ENCODE assay signal across 1 cellular context in the genomic region with DNA sequence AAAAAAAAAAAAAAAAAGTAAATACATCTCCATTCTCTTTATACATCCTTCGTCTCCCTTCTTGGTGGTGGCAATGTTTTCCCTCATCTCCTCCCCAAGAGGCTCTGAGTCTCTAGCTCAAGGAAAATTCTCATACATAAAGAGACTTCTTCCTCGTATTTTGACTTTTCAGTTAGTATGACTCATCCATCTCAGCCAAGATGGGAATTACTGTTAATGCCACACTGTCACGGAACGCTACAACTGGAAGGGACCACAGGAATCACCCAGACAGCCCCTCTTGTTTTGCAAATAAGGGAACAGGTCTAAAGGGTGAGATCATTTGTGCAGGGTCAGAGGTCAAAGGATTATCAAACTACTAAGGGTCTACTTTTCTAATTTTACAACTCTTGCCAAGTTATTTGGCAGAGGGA.
TF ChIP-seq lines count a peak whose summit lies in the region.

No MANE protein-coding gene starts in this region.

TF ChIP-seq in HepG2, 621 proteins besides CTCF, POLR2A, EP300 and RAD21 (continued from another document):
- TF ChIP-seq, protein P1, sequence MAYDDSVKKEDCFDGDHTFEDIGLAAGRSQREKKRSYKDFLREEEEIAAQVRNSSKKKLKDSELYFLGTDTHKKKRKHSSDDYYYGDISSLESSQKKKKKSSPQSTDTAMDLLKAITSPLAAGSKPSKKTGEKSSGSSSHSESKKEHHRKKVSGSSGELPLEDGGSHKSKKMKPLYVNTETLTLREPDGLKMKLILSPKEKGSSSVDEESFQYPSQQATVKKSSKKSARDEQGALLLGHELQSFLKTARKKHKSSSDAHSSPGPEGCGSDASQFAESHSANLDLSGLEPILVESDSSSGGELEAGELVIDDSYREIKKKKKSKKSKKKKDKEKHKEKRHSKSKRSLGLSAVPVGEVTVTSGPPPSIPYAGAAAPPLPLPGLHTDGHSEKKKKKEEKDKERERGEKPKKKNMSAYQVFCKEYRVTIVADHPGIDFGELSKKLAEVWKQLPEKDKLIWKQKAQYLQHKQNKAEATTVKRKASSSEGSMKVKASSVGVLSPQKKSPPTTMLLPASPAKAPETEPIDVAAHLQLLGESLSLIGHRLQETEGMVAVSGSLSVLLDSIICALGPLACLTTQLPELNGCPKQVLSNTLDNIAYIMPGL (CRISPR knock-in tag; IDR thresholded peaks at IDR 0.05; ENCODE audit: borderline replicate concordance in 1 of 2, low read depth in 1 of 2) = no peak
- TF ChIP-seq FIP1L1 (IDR thresholded peaks at IDR 0.05; ENCODE audit: borderline replicate concordance, insufficient read depth, low read depth, low read length) (no peak), RBM22 (optimal IDR thresholded peaks at IDR 0.05; ENCODE audit: low read length) (peak; percentile 92), NR2F1 (CRISPR knock-in tag; IDR thresholded peaks at IDR 0.05) (peak in 1 of 2 experiments; percentile 50; a peak in 1 of 4 replicates), POLR2AphosphoS5 (IDR thresholded peaks at IDR 0.05; ENCODE audit: low read depth, low read length) (peak; percentile 13; the same call in 1 of the 2 replicates), STAG1 (CRISPR knock-in tag; IDR thresholded peaks at IDR 0.05) (no peak)
